Comparison of ENCODE assay signal across 1 cellular context in genomic region chr12:110100315-110100970, GRCh38.
TF ChIP-seq lines count a peak whose summit lies in the region.

No MANE protein-coding gene starts in this region.

TF ChIP-seq in GM12878, 131 proteins besides CTCF, POLR2A, EP300 and RAD21 (continued from another document):
- peak; percentile 67; the same call in 1 of the 2 replicates for TF ChIP-seq MLLT1 (IDR thresholded peaks at IDR 0.05)
- TF ChIP-seq FOS (IDR thresholded peaks at IDR 0.05; ENCODE audit: borderline replicate concordance, extremely low read depth, insufficient read length): no peak
- 0 out of 2 replicates have a peak, but pooled peaks have one; percentile 26 for TF ChIP-seq CBFB (IDR thresholded peaks at IDR 0.05; ENCODE audit: low read depth)
- no peak for TF ChIP-seq ZNF622 (IDR thresholded peaks at IDR 0.05)
- no peak for TF ChIP-seq SMAD1 (IDR thresholded peaks at IDR 0.05; ENCODE audit: low read depth, partially characterized antibody)
- peak; percentile 20; the same call in 1 of the 2 replicates for TF ChIP-seq RAD51 (IDR thresholded peaks at IDR 0.05)
